In the genomic region with DNA sequence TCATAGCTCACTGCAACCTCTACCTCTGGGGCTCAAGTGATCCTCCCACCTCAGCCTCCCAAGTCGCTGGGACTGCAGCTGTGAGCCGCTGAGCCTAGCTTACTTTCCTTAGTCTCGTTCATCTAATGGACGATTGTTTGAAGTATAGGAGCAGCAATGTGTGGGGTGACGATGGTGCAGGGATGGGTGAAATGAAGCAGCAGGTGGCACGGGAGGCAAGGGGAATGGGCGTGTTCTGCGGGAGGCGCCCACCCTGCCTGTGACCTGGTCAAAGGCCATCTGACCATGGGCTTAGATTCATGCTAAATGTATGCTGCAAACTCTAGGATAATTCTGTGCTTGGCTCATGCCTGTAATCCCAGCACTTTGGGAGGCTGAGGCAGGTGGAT, we compare ENCODE assay signal across 1 cellular context.
TF ChIP-seq lines count a peak whose summit lies in the region.

No MANE protein-coding gene starts in this region.

TF ChIP-seq in HepG2, 621 proteins besides CTCF, POLR2A, EP300 and RAD21 (continued from another document):
- TF ChIP-seq, protein P1, sequence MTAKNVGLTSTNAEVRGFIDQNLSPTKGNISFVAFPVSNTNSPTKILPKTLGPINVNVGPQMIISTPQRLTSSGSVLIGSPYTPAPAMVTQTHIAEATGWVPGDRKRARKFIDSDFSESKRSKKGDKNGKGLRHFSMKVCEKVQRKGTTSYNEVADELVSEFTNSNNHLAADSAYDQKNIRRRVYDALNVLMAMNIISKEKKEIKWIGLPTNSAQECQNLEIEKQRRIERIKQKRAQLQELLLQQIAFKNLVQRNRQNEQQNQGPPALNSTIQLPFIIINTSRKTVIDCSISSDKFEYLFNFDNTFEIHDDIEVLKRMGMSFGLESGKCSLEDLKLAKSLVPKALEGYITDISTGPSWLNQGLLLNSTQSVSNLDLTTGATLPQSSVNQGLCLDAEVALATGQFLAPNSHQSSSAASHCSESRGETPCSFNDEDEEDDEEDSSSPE (CRISPR knock-in tag; IDR thresholded peaks at IDR 0.05): no peak
- TF ChIP-seq, protein P2, sequence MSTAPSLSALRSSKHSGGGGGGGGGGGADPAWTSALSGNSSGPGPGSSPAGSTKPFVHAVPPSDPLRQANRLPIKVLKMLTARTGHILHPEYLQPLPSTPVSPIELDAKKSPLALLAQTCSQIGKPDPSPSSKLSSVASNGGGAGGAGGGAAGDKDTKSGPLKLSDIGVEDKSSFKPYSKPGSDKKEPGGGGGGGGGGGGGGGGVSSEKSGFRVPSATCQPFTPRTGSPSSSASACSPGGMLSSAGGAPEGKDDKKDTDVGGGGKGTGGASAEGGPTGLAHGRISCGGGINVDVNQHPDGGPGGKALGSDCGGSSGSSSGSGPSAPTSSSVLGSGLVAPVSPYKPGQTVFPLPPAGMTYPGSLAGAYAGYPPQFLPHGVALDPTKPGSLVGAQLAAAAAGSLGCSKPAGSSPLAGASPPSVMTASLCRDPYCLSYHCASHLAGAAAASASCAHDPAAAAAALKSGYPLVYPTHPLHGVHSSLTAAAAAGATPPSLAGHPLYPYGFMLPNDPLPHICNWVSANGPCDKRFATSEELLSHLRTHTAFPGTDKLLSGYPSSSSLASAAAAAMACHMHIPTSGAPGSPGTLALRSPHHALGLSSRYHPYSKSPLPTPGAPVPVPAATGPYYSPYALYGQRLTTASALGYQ (CRISPR knock-in tag; IDR thresholded peaks at IDR 0.05): no peak
- TF ChIP-seq TEAD3 (CRISPR knock-in tag; optimal IDR thresholded peaks at IDR 0.05; ENCODE audit: borderline replicate concordance) (no peak), GLI4 (CRISPR knock-in tag; IDR thresholded peaks at IDR 0.05; ENCODE audit: borderline replicate concordance) (no peak), SP2 (CRISPR knock-in tag; IDR thresholded peaks at IDR 0.05) (no peak), TGIF2 (CRISPR knock-in tag; IDR thresholded peaks at IDR 0.05) (no peak)
